In the genomic region with DNA sequence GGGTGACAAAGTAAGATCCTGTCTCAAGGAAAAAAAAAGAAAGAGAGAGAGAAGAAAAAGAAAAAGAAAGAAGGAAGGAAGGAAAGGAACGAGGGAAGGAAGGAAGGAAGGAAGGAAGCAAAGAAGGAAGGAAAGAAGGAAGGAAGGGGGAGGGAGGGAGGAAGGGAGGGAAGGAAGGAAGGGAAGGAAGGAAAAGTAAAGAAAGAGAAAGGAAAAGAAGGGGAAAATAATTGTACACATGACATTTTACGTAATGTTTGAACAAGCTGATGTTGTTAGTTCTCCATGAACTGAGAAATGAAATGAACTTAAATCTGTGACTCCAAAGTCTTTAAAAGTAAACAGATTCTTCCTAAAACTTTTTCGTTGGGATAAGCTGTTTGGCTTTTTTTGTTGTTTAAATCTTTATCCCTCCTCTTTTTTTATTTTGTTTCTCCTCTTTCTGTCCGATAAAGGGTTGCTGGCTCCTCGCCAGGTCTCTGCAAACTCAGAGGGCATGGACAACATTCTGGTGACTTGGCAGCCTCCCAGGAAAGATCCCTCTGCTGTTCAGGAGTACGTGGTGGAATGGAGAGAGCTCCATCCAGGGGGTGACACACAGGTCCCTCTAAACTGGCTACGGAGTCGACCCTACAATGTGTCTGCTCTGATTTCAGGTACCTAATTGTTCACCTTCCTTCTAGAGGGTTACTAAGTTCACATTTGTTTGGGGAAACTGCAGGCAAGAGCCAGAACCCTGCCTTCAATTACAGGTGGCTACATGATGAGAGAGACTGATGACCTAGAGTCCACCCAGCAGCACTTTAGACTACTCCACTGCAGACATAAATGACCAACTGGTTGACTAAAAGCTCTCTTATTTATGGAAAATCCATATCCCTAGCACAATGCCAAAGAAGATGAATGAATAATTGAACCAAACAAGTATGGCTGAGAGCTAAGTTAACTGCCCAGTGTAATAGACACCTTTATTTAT, we compare ENCODE assay signal across 9 cellular contexts. TPM values are rescaled to one million over a fixed set of nuclear protein-coding genes. Genes with fewer than 3 reads are reported as not detected.
DNase-seq lines count a peak whose midpoint lies in the region; ATAC-seq, FAIRE-seq and TF ChIP-seq lines count a peak whose summit lies in the region.
"Had no signal": no experiment of that assay in that cellular context is flagged by ENCODE, and none has a peak within 500 bp of the region (broad histone marks: within the 10 kb centered on the region; RNA-seq: fewer than 3 reads in every experiment).

No MANE protein-coding gene starts in this region.

- H3K36me3 Mint-ChIP-seq in T-helper 1 cell treated with Interleukin-12 subunit alpha and Interleukin-12 subunit beta and Interleukin-4 antibody, amounts not matched to agents 30 μg/mL and 1 μg/mL, for 36 hours (ENCODE audit: low read depth): peaks cover 63% of the 10 kb centered on the region

- no peak overlapping the region for H3K4me3 Mint-ChIP-seq in T-helper 1 cell treated with Interleukin-12 subunit alpha and Interleukin-12 subunit beta and Interleukin-4 antibody, amounts not matched to agents 30 μg/mL and 1 μg/mL, for 36 hours

- H3K4me3 ChIP-seq in epithelial cell of proximal tubule (ENCODE audit: low read depth, low read length): no peak overlapping the region

- DNase-seq in T-helper 1 cell (no peak), NCI-H345 (lab: John Stamatoyannopoulos, UW) (peak; percentile 84), epithelial cell of proximal tubule (ENCODE audit: low read depth) (no peak), sciatic nerve (ENCODE audit: low spot score) (peak; percentile 61), HCEC 1CT (no peak), frontal cortex (ENCODE audit: low spot score in 2 of 2) (no peak)
- no peak for DNase-seq in stimulated activated CD4-positive, alpha-beta T cell treated with anti-CD3 and anti-CD28 coated beads, Interleukin-15, amount 100 ng/mL, for 24 hours
- DNase-seq: activated T-cell treated with anti-CD3 and anti-CD28 coated beads for 4 hours had no signal

- H3K4me1 Mint-ChIP-seq in T-helper 1 cell treated with Interleukin-12 subunit alpha and Interleukin-12 subunit beta and Interleukin-4 antibody, amounts not matched to agents 30 μg/mL and 1 μg/mL, for 36 hours (ENCODE audit: low read depth): peaks cover 16% of the 10 kb centered on the region

- peak; percentile 42 for TF ChIP-seq CTCF in epithelial cell of proximal tubule (conservative IDR thresholded peaks at IDR 0.05; ENCODE audit: low read depth, low read length)

- no peak for ATAC-seq in sciatic nerve

- H3K9me3 Mint-ChIP-seq in T-helper 1 cell treated with Interleukin-12 subunit alpha and Interleukin-12 subunit beta and Interleukin-4 antibody, amounts not matched to agents 30 μg/mL and 1 μg/mL, for 36 hours: no peaks in the 10 kb centered on the region

- intact Hi-C loops in sciatic nerve (cut with DNase I): no loop called here

- H3K27ac Mint-ChIP-seq in T-helper 1 cell treated with Interleukin-12 subunit alpha and Interleukin-12 subunit beta and Interleukin-4 antibody, amounts not matched to agents 30 μg/mL and 1 μg/mL, for 36 hours: peak overlapping the region; percentile 67

- no peaks in the 10 kb centered on the region for H3K27me3 Mint-ChIP-seq in T-helper 1 cell treated with Interleukin-12 subunit alpha and Interleukin-12 subunit beta and Interleukin-4 antibody, amounts not matched to agents 30 μg/mL and 1 μg/mL, for 36 hours (ENCODE audit: low read depth)

- FAIRE-seq in frontal cortex (lab: Jason Lieb, UNC): no peak

RNA-seq across cellular contexts. Expression of gene IL12RB2, which starts 60.0 kb away (rescaled TPM):
- 0.72 and 1.3 TPM in 2 replicates for total RNA-seq in epithelial cell of proximal tubule
- total RNA-seq in sciatic nerve: 2.3 TPM
- 7.3 TPM for total RNA-seq in frontal cortex

Comparison
In these comparisons a context has a peak if more than half of its experiments do, and no peak if none do; other contexts are left out.
1. DNase-seq: peak in NCI-H345 (single experiment) and sciatic nerve (single experiment); none in T-helper 1 cell (0 of 5), epithelial cell of proximal tubule (single experiment), HCEC 1CT (single experiment), stimulated activated CD4-positive, alpha-beta T cell treated with anti-CD3 and anti-CD28 coated beads, Interleukin-15, amount 100 ng/mL, for 24 hours (single experiment) and frontal cortex (0 of 2).